10 cellular contexts compared by ENCODE assay signal in the genomic region with DNA sequence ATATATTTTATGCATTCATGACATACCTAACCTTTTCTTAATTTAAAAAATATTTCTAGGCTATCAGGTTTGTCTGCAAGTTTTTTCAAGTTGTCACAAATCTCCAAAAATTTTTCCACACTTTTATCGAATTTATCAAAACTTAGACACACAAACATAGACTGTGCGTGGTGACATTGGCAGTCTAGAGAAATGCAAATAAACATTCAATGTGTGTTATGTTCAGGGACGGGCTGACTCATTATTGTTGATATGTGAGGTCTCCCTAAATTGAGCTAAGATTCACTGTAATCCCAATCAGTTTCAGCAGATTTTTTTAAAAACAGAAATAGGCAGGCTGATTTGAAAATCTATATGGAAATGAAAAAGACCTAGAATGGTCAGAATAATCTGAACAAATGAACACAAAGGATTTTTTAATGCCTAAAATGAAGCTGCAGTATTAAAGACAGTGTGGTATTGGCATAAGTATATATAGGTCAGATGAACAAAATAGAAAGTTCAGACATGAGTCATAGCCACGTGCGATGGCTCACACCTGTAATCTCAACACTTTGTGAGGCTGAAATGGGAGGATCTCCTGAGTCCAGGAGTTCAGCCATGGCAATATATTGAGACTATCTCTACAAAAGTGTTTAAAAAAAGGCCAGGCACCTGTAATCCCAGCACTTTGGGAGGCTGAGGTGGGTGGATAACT. TPM values are rescaled to one million over a fixed set of nuclear protein-coding genes. Genes with fewer than 3 reads are reported as not detected.
A peak's percentile ranks its signal among the peaks of the same experiment; 100 is the strongest.
DNase-seq lines count a peak whose midpoint lies in the region; ATAC-seq and TF ChIP-seq lines count a peak whose summit lies in the region.
"Had no signal": no experiment of that assay in that cellular context is flagged by ENCODE, and none has a peak within 500 bp of the region (broad histone marks: within the 10 kb centered on the region; RNA-seq: fewer than 3 reads in every experiment).

No MANE protein-coding gene starts in this region.

- CTCF ChIA-PET in GM10248 (lab: Yijun Ruan, JAX) = interaction anchor here (1.0 to 2.0 kb wide), 4 partner anchors 17 to 176 kb away, joined by 3 to 6 read pairs (median 4); a partner anchor contains a TSS

- H3K4me1 Mint-ChIP-seq in effector memory CD8-positive, alpha-beta T cell (ENCODE audit: low read depth in 2 of 2) = peaks cover 2 to 11% of the 10 kb centered on the region in 2 donors

- H3K36me3 ChIP-seq in brain microvascular endothelial cell (replicated peaks) = no peaks in the 10 kb centered on the region

- H3K9me3 Mint-ChIP-seq in effector memory CD8-positive, alpha-beta T cell = no peaks in the 10 kb centered on the region
- H3K9me3 Mint-ChIP-seq: dendritic cell treated with granulocyte-macrophage colony-stimulating factor and Interleukin-4, amounts not matched to agents 40 ng/mL and 50 ng/mL, for 4 days; natural killer cell treated with Interleukin-12 subunit alpha and Interleukin-12 subunit beta and Interleukin-15 and Interleukin-18, amount 100 ng/mL, for 72 hours had no signal

- H3K27ac Mint-ChIP-seq in effector memory CD8-positive, alpha-beta T cell = no peak overlapping the region
- H3K27ac Mint-ChIP-seq: dendritic cell treated with granulocyte-macrophage colony-stimulating factor and Interleukin-4, amounts not matched to agents 40 ng/mL and 50 ng/mL, for 4 days; natural killer cell treated with Interleukin-12 subunit alpha and Interleukin-12 subunit beta and Interleukin-15 and Interleukin-18, amount 100 ng/mL, for 72 hours had no signal

- H3K27ac ChIP-seq in brain microvascular endothelial cell = no peak overlapping the region

- in situ Hi-C loops in brain microvascular endothelial cell (cut with HindIII; ENCODE audit: low pct_ligation_motif_present, low sequenced_read_pairs) = no loop called here

- TF ChIP-seq CTCF in GM10248 (IDR thresholded peaks at IDR 0.05; ENCODE audit: control extremely low read depth, extremely low read depth, low read depth, missing control alignments) (no peak), brain microvascular endothelial cell (IDR thresholded peaks at IDR 0.05; ENCODE audit: low read depth, low read length, missing control alignments) (no peak)

- DNase-seq in GM10248 (ENCODE audit: extremely low spot score) (peak; percentile 38), ureter (ENCODE audit: low spot score) (no peak), brain microvascular endothelial cell (no peak), retina (no peak)
- DNase-seq in effector memory CD8-positive, alpha-beta T cell = no peak
- DNase-seq in NK-92 treated with Interleukin-12 subunit alpha and Interleukin-12 subunit beta, amount 100 ng/mL, for 24 hours (lab: John Stamatoyannopoulos, UW) = no peak

- no peaks in the 10 kb centered on the region for H3K27me3 ChIP-seq in brain microvascular endothelial cell (replicated peaks)

- no peak overlapping the region for H3K4me3 Mint-ChIP-seq in effector memory CD8-positive, alpha-beta T cell
- H3K4me3 Mint-ChIP-seq: dendritic cell treated with granulocyte-macrophage colony-stimulating factor and Interleukin-4, amounts not matched to agents 40 ng/mL and 50 ng/mL, for 4 days; natural killer cell treated with Interleukin-12 subunit alpha and Interleukin-12 subunit beta and Interleukin-15 and Interleukin-18, amount 100 ng/mL, for 72 hours had no signal

- POLR2A ChIA-PET in GM10248 (lab: Yijun Ruan, JAX) = interaction anchor here (0.5 to 0.6 kb wide), 2 partner anchors 35 to 149 kb away, joined by 3 to 6 read pairs; no protein-coding TSS in a partner anchor

- ATAC-seq in GM19467 (IDR thresholded peaks at IDR 0.05; ENCODE audit: unreplicated experiment) = peak; percentile 85
- ATAC-seq in HG03196 (IDR thresholded peaks at IDR 0.05; ENCODE audit: unreplicated experiment) = peak; percentile 84
- peak; percentile 40 for ATAC-seq in effector memory CD8-positive, alpha-beta T cell (replicated peaks)

- H3K36me3 Mint-ChIP-seq in effector memory CD8-positive, alpha-beta T cell (ENCODE audit: insufficient read depth) = no peaks in the 10 kb centered on the region
- H3K36me3 Mint-ChIP-seq: natural killer cell treated with Interleukin-12 subunit alpha and Interleukin-12 subunit beta and Interleukin-15 and Interleukin-18, amount 100 ng/mL, for 72 hours had no signal

- H3K4me3 ChIP-seq in brain microvascular endothelial cell (ENCODE audit: low read depth, low read length) = no peak overlapping the region

- no peaks in the 10 kb centered on the region for H3K27me3 Mint-ChIP-seq in effector memory CD8-positive, alpha-beta T cell
- H3K27me3 Mint-ChIP-seq: dendritic cell treated with granulocyte-macrophage colony-stimulating factor and Interleukin-4, amounts not matched to agents 40 ng/mL and 50 ng/mL, for 4 days; natural killer cell treated with Interleukin-12 subunit alpha and Interleukin-12 subunit beta and Interleukin-15 and Interleukin-18, amount 100 ng/mL, for 72 hours had no signal

RNA-seq across cellular contexts. Expression of a gene that starts 19.2 kb away (rescaled TPM):
- 20.9 TPM for total RNA-seq in ureter

RNA-seq across cellular contexts. Expression of a gene that starts 53.8 kb away (rescaled TPM):
- 67.0 TPM for total RNA-seq in ureter
